ENCODE assay signal across 7 cellular contexts in genomic region chr5:163415673-163416072, GRCh38. TPM values are rescaled to one million over a fixed set of nuclear protein-coding genes. Genes with fewer than 3 reads are reported as not detected.
DNase-seq lines count a peak whose midpoint lies in the region; ATAC-seq, FAIRE-seq and TF ChIP-seq lines count a peak whose summit lies in the region.
"Not testable (repeated sequence)": the region's sequence is repeated elsewhere in the genome, so short reads cannot be mapped to it uniquely, and the experiment has no call there.

No MANE protein-coding gene starts in this region.

- not testable (repeated sequence) for H3K79me2 ChIP-seq in K562 (ENCODE audit: control insufficient read depth, insufficient read depth, low read length); hepatocyte; neural progenitor cell (ENCODE audit: low read depth)

- H3K4me3 Mint-ChIP-seq in neural progenitor cell, result not testable (repeated sequence)

- CTCF ChIA-PET in K562 (lab: Yijun Ruan, JAX; ENCODE audit: low intra/inter-chr PET ratio), result not testable (repeated sequence)

- not testable (repeated sequence) for H3K36me3 ChIP-seq in ES-I3 (ENCODE audit: insufficient read depth, low read length); HUES6 (ENCODE audit: control insufficient read depth, insufficient read depth, low read length); K562 (ENCODE audit: control insufficient read depth, insufficient read depth, low read length); hepatocyte (replicated peaks; ENCODE audit: insufficient read depth, low read depth); neural progenitor cell

- H3K27me3 ChIP-seq in HUES6 (ENCODE audit: control insufficient read depth, insufficient read depth, low read length); K562 (ENCODE audit: control insufficient read depth in 2 of 2, insufficient read depth in 2 of 2, low read length in 2 of 2); hepatocyte; neural progenitor cell: not testable (repeated sequence)

- TF ChIP-seq EP300 in K562 (IDR thresholded peaks at IDR 0.05; ENCODE audit: low read length), result not testable (repeated sequence)

- H4K20me1 ChIP-seq in K562 (replicated peaks; ENCODE audit: control insufficient read depth, insufficient read depth, low read length); hepatocyte (ENCODE audit: insufficient read depth, poor library complexity, severe bottlenecking); neural progenitor cell (ENCODE audit: low read depth): not testable (repeated sequence)

- H3K27me3 Mint-ChIP-seq in neural progenitor cell (ENCODE audit: insufficient read depth, low read depth), result not testable (repeated sequence)

- not testable (repeated sequence) for BruUV-seq in K562 (replicated peaks; lab: Mats Ljungman, UMichigan)

- H3K4me2 ChIP-seq in K562 (ENCODE audit: insufficient read depth, low read length) (peak overlapping the region; percentile 14; the same call in 1 of the 2 replicates), hepatocyte (peak overlapping the region; percentile 65), neural progenitor cell (peak overlapping the region; percentile 49)

- not testable (repeated sequence) for H3K9me1 ChIP-seq in K562 (ENCODE audit: control insufficient read depth, insufficient read depth, low read length)

- TF ChIP-seq RAD21 in K562 (CRISPR knock-in tag; conservative IDR thresholded peaks at IDR 0.05 in 1 of 2, IDR thresholded peaks at IDR 0.05 in 1 of 2), result not testable (repeated sequence)

- not testable (repeated sequence) for H3K9me3 Mint-ChIP-seq in neural progenitor cell

- not testable (repeated sequence) for H3K9me2 ChIP-seq in hepatocyte (replicated peaks; ENCODE audit: insufficient read depth)

- H3K4me3 ChIP-seq in HUES6 (ENCODE audit: low read depth, low read length), result peak overlapping the region; percentile 12
- H3K4me3 ChIP-seq in K562, hepatocyte: not testable (repeated sequence)
- peak overlapping the region; percentile 14 for H3K4me3 ChIP-seq in neural progenitor cell

- DNase-seq in NCI-H2227 (lab: John Stamatoyannopoulos, UW; ENCODE audit: unreplicated experiment) (peak; percentile 18), iPS-NIHi11 (ENCODE audit: low spot score) (peak; percentile 29), neural progenitor cell (ENCODE audit: low spot score) (peak; percentile 36)
- not testable (repeated sequence) for DNase-seq in K562 (ENCODE audit: extremely low read depth in 1 of 4, low spot score in 3 of 4); hepatocyte (ENCODE audit: low spot score)

- not testable (repeated sequence) for H3K4me1 Mint-ChIP-seq in neural progenitor cell

- not testable (repeated sequence) for H3K36me3 Mint-ChIP-seq in neural progenitor cell

- 27% methylated on average over 15 of the region's 15 CpGs for WGBS in K562 (ENCODE audit: insufficient coverage, low coverage, missing lambda C conversion rate)
- WGBS in hepatocyte (ENCODE audit: low lambda C conversion rate, missing lambda C conversion rate), result 23% methylated on average over 15 of the region's 15 CpGs

- in situ Hi-C loops in K562 (cut with MboI), result not testable (repeated sequence)

- H3K27ac Mint-ChIP-seq in neural progenitor cell, result not testable (repeated sequence)

- H3K9me3 ChIP-seq in ES-I3 (ENCODE audit: control insufficient read depth, insufficient read depth, low read length); HUES6 (ENCODE audit: control insufficient read depth, insufficient read depth, low read depth, low read length); K562 (replicated peaks; ENCODE audit: control insufficient read depth, insufficient read depth, low read depth, low read length); hepatocyte (ENCODE audit: low read depth); neural progenitor cell (ENCODE audit: low read depth): not testable (repeated sequence)

- peak; percentile 87 for ATAC-seq in K562

- H3K9ac ChIP-seq in ES-I3 (ENCODE audit: low read depth, low read length), result peak overlapping the region; percentile 35; the same call in 1 of the 2 replicates
- not testable (repeated sequence) for H3K9ac ChIP-seq in HUES6 (ENCODE audit: low read length); neural progenitor cell
- peak overlapping the region in 1 of 2 experiments; percentile 76; a peak in 1 of 4 replicates for H3K9ac ChIP-seq in K562 (ENCODE audit: insufficient read depth in 1 of 2, low read depth in 2 of 2, low read length in 2 of 2)

- POLR2A ChIA-PET in K562 (lab: Yijun Ruan, JAX), result interaction anchor here (1.5 kb wide), 1 partner anchor 9 kb away, joined by 4 read pairs; no protein-coding TSS in a partner anchor

- peak overlapping the region; percentile 66; the same call in 1 of the 2 replicates for H2AFZ ChIP-seq in K562 (ENCODE audit: low read depth, low read length)
- H2AFZ ChIP-seq in hepatocyte, result not testable (repeated sequence)
- H2AFZ ChIP-seq in neural progenitor cell (replicated peaks), result peak overlapping the region; percentile 88

- intact Hi-C loops in K562 (cut with micrococcal nuclease), result not testable (repeated sequence)

- TF ChIP-seq CTCF in K562 (IDR thresholded peaks at IDR 0.05 in 2 of 3, conservative IDR thresholded peaks at IDR 0.05 in 1 of 3; ENCODE audit: insufficient read depth in 2 of 3, low read depth in 1 of 3, low read length in 3 of 3); hepatocyte (IDR thresholded peaks at IDR 0.05; ENCODE audit: poor library complexity); neural progenitor cell (IDR thresholded peaks at IDR 0.05): not testable (repeated sequence)

- not testable (repeated sequence) for H3F3A ChIP-seq in neural progenitor cell (ENCODE audit: low read depth)

- H3K4me1 ChIP-seq in ES-I3 (ENCODE audit: insufficient read depth, low read length); K562 (replicated peaks in 1 of 2; ENCODE audit: control insufficient read depth in 2 of 2, insufficient read depth in 2 of 2, low read length in 2 of 2); hepatocyte (ENCODE audit: insufficient read depth); neural progenitor cell: not testable (repeated sequence)
- H3K4me1 ChIP-seq in HUES6 (ENCODE audit: control insufficient read depth, insufficient read depth, low read length), result peaks cover 11% of the 10 kb centered on the region; the same call in 1 of the 2 replicates

- not testable (repeated sequence) for H3K27ac ChIP-seq in HUES6 (ENCODE audit: low read depth, low read length); K562 (ENCODE audit: extremely low read depth, low read depth, low read length); hepatocyte; neural progenitor cell

- peak; percentile 65 for FAIRE-seq in K562 (lab: Jason Lieb, UNC)

- not testable (repeated sequence) for TF ChIP-seq POLR2A in K562 (conservative IDR thresholded peaks at IDR 0.05)

RNA-seq across cellular contexts. Expression of gene CCNG1, which starts 21.7 kb away (rescaled TPM):
- total RNA-seq in K562 (2011; cell fraction: chromatin; rRNA removed; ENCODE audit: low replicate concordance), result 46.7 and 153 TPM in 2 replicates
- 21.3 and 35.3 TPM in 2 replicates for total RNA-seq in K562 (2011; cell fraction: nucleolus; rRNA removed)
- total RNA-seq in K562 (2011; cell fraction: nucleoplasm; rRNA removed), result 54.8 and 92.8 TPM in 2 replicates
- 121 and 122 TPM in 2 replicates for total RNA-seq in K562 (2014; rRNA removed)
- 245 and 271 TPM in 2 replicates for total RNA-seq in K562 (2014; rRNA removed; fragmentation: Illumina TruSeq; extraction: Trizol)
- total RNA-seq in K562 (2015; rRNA removed; fragmentation: Illumina TruSeq; extraction: Trizol), result 238 and 259 TPM in 2 replicates
- total RNA-seq in K562 (2021), result 180 and 184 TPM in 2 replicates
- polyA plus RNA-seq in K562 (2011; rRNA removed), result 293 and 356 TPM in 2 replicates
- 37.8 and 116 TPM in 2 replicates for polyA plus RNA-seq in K562 (2011; cell fraction: cytosol; rRNA removed)
- 94.3 and 254 TPM in 2 replicates for polyA plus RNA-seq in K562 (2011; cell fraction: nucleus; rRNA removed)
- 171 and 344 TPM in 2 replicates for polyA plus RNA-seq in K562 (2012)
- polyA plus RNA-seq in K562 (2014; fragmentation: Illumina TruSeq; extraction: Trizol), result 184 and 217 TPM in 2 replicates
- 100 to 1,000 TPM; 254 to 290 TPM for polyA plus RNA-seq in K562 (2014; fragmentation: Nextera tagmentation; extraction: Ambion mirVana)
- polyA plus RNA-seq in K562 (2014; rRNA removed), result 101 and 121 TPM in 2 replicates
- 286 and 479 TPM in 2 replicates for polyA minus RNA-seq in K562 (2011; rRNA and poly(A)+ RNA removed)
- 124 and 144 TPM in 2 replicates for polyA minus RNA-seq in K562 (2011; cell fraction: cytosol; rRNA and poly(A)+ RNA removed)
- 29.1 and 78.5 TPM in 2 replicates for polyA minus RNA-seq in K562 (2011; cell fraction: nucleus; rRNA and poly(A)+ RNA removed)
- total RNA-seq in hepatocyte, result 332 and 390 TPM in 2 replicates
- polyA plus RNA-seq in hepatocyte, result 141 and 158 TPM in 2 replicates
- total RNA-seq in neural progenitor cell (ENCODE audit: low replicate concordance), result 593 and 933 TPM in 2 replicates

RNA-seq across cellular contexts. Expression of gene NUDCD2, which starts 44.2 kb away (rescaled TPM):
- 18.1 and 50.6 TPM in 2 replicates for total RNA-seq in K562 (2011; cell fraction: chromatin; rRNA removed; ENCODE audit: low replicate concordance)
- total RNA-seq in K562 (2011; cell fraction: nucleolus; rRNA removed), result 20.3 and 22.2 TPM in 2 replicates
- total RNA-seq in K562 (2011; cell fraction: nucleoplasm; rRNA removed), result 44.2 and 69.5 TPM in 2 replicates
- 25.9 and 43.5 TPM in 2 replicates for total RNA-seq in K562 (2014; rRNA removed)
- total RNA-seq in K562 (2014; rRNA removed; fragmentation: Illumina TruSeq; extraction: Trizol), result 35.5 and 37.3 TPM in 2 replicates
- 52.0 and 52.3 TPM in 2 replicates for total RNA-seq in K562 (2015; rRNA removed; fragmentation: Illumina TruSeq; extraction: Trizol)
- total RNA-seq in K562 (2021), result 64.9 and 76.9 TPM in 2 replicates
- polyA plus RNA-seq in K562 (2011; rRNA removed), result 44.1 and 51.8 TPM in 2 replicates
- 5.7 and 14.6 TPM in 2 replicates for polyA plus RNA-seq in K562 (2011; cell fraction: cytosol; rRNA removed)
- 17.8 and 23.6 TPM in 2 replicates for polyA plus RNA-seq in K562 (2011; cell fraction: nucleus; rRNA removed)
- polyA plus RNA-seq in K562 (2012), result 34.9 and 46.6 TPM in 2 replicates
- polyA plus RNA-seq in K562 (2014; fragmentation: Illumina TruSeq; extraction: Trizol), result 32.5 and 50.4 TPM in 2 replicates
- polyA plus RNA-seq in K562 (2014; fragmentation: Nextera tagmentation; extraction: Ambion mirVana), result 10 to 100 TPM; 14.6 to 22.5 TPM
- 29.1 and 38.4 TPM in 2 replicates for polyA plus RNA-seq in K562 (2014; rRNA removed)
- polyA minus RNA-seq in K562 (2011; rRNA and poly(A)+ RNA removed), result 22.7 and 29.5 TPM in 2 replicates
- polyA minus RNA-seq in K562 (2011; cell fraction: cytosol; rRNA and poly(A)+ RNA removed), result 8.8 and 13.9 TPM in 2 replicates
- polyA minus RNA-seq in K562 (2011; cell fraction: nucleus; rRNA and poly(A)+ RNA removed), result 19.5 and 47.7 TPM in 2 replicates
- 15.3 and 18.8 TPM in 2 replicates for total RNA-seq in hepatocyte
- 74.6 and 79.5 TPM in 2 replicates for polyA plus RNA-seq in hepatocyte
- total RNA-seq in neural progenitor cell (ENCODE audit: low replicate concordance), result 30.0 and 68.2 TPM in 2 replicates

RNA-seq across cellular contexts. Expression of gene HMMR, which starts 44.8 kb away (rescaled TPM):
- total RNA-seq in K562 (2011; cell fraction: chromatin; rRNA removed; ENCODE audit: low replicate concordance), result 19.9 and 66.6 TPM in 2 replicates
- total RNA-seq in K562 (2011; cell fraction: nucleolus; rRNA removed), result 9.0 and 11.3 TPM in 2 replicates
- total RNA-seq in K562 (2011; cell fraction: nucleoplasm; rRNA removed), result 24.3 and 29.8 TPM in 2 replicates
- 69.9 and 90.8 TPM in 2 replicates for total RNA-seq in K562 (2014; rRNA removed)
- total RNA-seq in K562 (2014; rRNA removed; fragmentation: Illumina TruSeq; extraction: Trizol), result 133 and 155 TPM in 2 replicates
- total RNA-seq in K562 (2015; rRNA removed; fragmentation: Illumina TruSeq; extraction: Trizol), result 102 and 107 TPM in 2 replicates
- 73.8 and 74.9 TPM in 2 replicates for total RNA-seq in K562 (2021)
- polyA plus RNA-seq in K562 (2011; rRNA removed), result 54.0 and 90.8 TPM in 2 replicates
- 8.2 and 22.0 TPM in 2 replicates for polyA plus RNA-seq in K562 (2011; cell fraction: cytosol; rRNA removed)
- 13.8 and 18.3 TPM in 2 replicates for polyA plus RNA-seq in K562 (2011; cell fraction: nucleus; rRNA removed)
- polyA plus RNA-seq in K562 (2012), result 63.8 and 71.3 TPM in 2 replicates
- 90.0 and 123 TPM in 2 replicates for polyA plus RNA-seq in K562 (2014; fragmentation: Illumina TruSeq; extraction: Trizol)
- 10 to 100 TPM; 81.7 to 86.0 TPM for polyA plus RNA-seq in K562 (2014; fragmentation: Nextera tagmentation; extraction: Ambion mirVana)
- polyA plus RNA-seq in K562 (2014; rRNA removed), result 71.5 and 81.0 TPM in 2 replicates
- 83.0 and 83.6 TPM in 2 replicates for polyA minus RNA-seq in K562 (2011; rRNA and poly(A)+ RNA removed)
- polyA minus RNA-seq in K562 (2011; cell fraction: cytosol; rRNA and poly(A)+ RNA removed), result 30.4 and 37.2 TPM in 2 replicates
- polyA minus RNA-seq in K562 (2011; cell fraction: nucleus; rRNA and poly(A)+ RNA removed), result 14.5 and 29.0 TPM in 2 replicates
- 9.8 and 10.6 TPM in 2 replicates for total RNA-seq in hepatocyte
- 5.2 and 5.7 TPM in 2 replicates for polyA plus RNA-seq in hepatocyte
- 144 and 225 TPM in 2 replicates for total RNA-seq in neural progenitor cell (ENCODE audit: low replicate concordance)

Comparison
In these comparisons a context has a peak if more than half of its experiments do, and no peak if none do; other contexts are left out.
1. H3K4me2 ChIP-seq: peak in every context shown above with its lines; median percentile 65 in hepatocyte; 49 in neural progenitor cell; 14 in K562.